1 cellular context compared by ENCODE assay signal in the genomic region with DNA sequence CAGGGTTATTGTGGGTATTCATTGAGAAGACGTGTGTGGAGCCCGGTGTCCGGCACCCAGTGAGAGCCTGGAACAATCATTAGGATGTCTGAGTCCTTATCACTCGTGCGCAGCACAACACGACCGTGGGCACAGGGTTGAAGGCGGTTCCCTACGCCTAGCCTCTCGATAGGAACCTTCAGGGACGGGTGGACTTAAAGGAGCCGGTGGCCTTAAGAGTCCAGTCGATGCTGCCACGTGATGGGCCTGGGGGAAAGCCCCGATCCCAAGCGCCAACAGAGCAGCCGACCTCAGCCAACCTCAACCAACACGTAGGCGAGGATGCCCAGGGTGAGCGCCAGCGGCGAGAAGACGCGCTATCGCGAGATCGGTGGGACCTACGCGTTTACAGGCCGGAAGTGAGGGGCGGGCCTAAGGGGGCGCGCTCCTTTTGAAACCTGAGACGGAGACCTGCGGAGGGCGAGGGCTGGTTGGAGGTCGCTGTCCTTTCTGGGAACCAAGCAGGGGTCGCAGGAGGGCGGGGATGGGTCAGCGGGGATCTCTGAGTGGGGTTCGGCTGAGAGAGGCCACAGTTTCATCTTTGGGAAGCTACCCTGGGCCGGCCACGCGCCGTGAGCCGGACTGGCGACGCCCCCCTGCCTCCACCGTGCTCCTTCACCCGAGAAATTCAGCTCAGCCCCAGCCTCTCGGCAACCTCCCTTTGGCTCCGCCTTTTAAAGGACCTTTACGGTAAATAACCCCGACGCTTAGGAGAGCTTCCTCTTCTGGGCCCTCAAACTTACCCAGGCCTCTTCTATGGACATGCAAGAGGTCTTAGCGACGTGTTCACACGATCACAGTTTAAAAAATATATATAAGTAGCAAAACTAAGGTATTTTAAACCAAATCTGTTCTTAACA.
A peak's percentile ranks its signal among the peaks of the same experiment; 100 is the strongest.
TF ChIP-seq lines count a peak whose summit lies in the region.

No MANE protein-coding gene starts in this region.

TF ChIP-seq in HEK293, 187 proteins besides CTCF, POLR2A, EP300 and RAD21 (continued from another document and continues in another):
- TF ChIP-seq, protein P1, sequence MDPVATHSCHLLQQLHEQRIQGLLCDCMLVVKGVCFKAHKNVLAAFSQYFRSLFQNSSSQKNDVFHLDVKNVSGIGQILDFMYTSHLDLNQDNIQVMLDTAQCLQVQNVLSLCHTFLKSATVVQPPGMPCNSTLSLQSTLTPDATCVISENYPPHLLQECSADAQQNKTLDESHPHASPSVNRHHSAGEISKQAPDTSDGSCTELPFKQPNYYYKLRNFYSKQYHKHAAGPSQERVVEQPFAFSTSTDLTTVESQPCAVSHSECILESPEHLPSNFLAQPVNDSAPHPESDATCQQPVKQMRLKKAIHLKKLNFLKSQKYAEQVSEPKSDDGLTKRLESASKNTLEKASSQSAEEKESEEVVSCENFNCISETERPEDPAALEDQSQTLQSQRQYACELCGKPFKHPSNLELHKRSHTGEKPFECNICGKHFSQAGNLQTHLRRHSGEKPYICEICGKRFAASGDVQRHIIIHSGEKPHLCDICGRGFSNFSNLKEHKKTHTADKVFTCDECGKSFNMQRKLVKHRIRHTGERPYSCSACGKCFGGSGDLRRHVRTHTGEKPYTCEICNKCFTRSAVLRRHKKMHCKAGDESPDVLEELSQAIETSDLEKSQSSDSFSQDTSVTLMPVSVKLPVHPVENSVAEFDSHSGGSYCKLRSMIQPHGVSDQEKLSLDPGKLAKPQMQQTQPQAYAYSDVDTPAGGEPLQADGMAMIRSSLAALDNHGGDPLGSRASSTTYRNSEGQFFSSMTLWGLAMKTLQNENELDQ (tag by site-specific recombination; IDR thresholded peaks at IDR 0.05; ENCODE audit: low read depth): no peak
- TF ChIP-seq ZNF521 (tag by site-specific recombination; IDR thresholded peaks at IDR 0.05) (no peak), PRDM1 (tag by site-specific recombination; IDR thresholded peaks at IDR 0.05) (no peak), SCRT1 (tag by site-specific recombination; IDR thresholded peaks at IDR 0.05; ENCODE audit: borderline replicate concordance) (no peak), ZNF571 (tag by site-specific recombination; IDR thresholded peaks at IDR 0.05) (no peak), ZNF24 (tag by site-specific recombination; IDR thresholded peaks at IDR 0.05) (no peak; the same call in 1 of the 2 replicates), ZNF660 (tag by site-specific recombination; IDR thresholded peaks at IDR 0.05) (no peak), ZNF423 (tag by site-specific recombination; IDR thresholded peaks at IDR 0.05) (no peak), ZNF138 (tag by site-specific recombination; IDR thresholded peaks at IDR 0.05; ENCODE audit: borderline replicate concordance) (no peak), GLI2 (tag by site-specific recombination; IDR thresholded peaks at IDR 0.05; ENCODE audit: borderline replicate concordance, low read depth) (no peak), ZNF843 (tag by site-specific recombination; IDR thresholded peaks at IDR 0.05) (0 out of 2 replicates have a peak, but pooled peaks have one; percentile 65), KLF10 (tag by site-specific recombination; IDR thresholded peaks at IDR 0.05) (peak; percentile 76; the same call in 1 of the 2 replicates), HOXA7 (CRISPR knock-in tag; IDR thresholded peaks at IDR 0.05; ENCODE audit: borderline replicate concordance) (no peak), ZFP41 (tag by site-specific recombination; IDR thresholded peaks at IDR 0.05; ENCODE audit: borderline replicate concordance) (no peak), GLIS2 (tag by site-specific recombination; IDR thresholded peaks at IDR 0.05) (peak; percentile 94), ZNF248 (tag by site-specific recombination; IDR thresholded peaks at IDR 0.05) (no peak), ZNF654 (tag by site-specific recombination; IDR thresholded peaks at IDR 0.05; ENCODE audit: low read depth) (no peak), SCRT2 (tag by site-specific recombination; IDR thresholded peaks at IDR 0.05) (peak; percentile 80), ZNF184 (tag by site-specific recombination; IDR thresholded peaks at IDR 0.05) (no peak), ZNF555 (tag by site-specific recombination; conservative IDR thresholded peaks at IDR 0.05) (no peak), RBAK (tag by site-specific recombination; IDR thresholded peaks at IDR 0.05) (no peak), ZNF416 (tag by site-specific recombination; IDR thresholded peaks at IDR 0.05) (no peak), ZNF596 (tag by site-specific recombination; IDR thresholded peaks at IDR 0.05) (no peak), HOXD13 (CRISPR knock-in tag; IDR thresholded peaks at IDR 0.05; ENCODE audit: borderline replicate concordance) (0 out of 2 replicates have a peak, but pooled peaks have one; percentile 34), ZNF354C (tag by site-specific recombination; IDR thresholded peaks at IDR 0.05; ENCODE audit: borderline replicate concordance, low read depth) (no peak), KLF9 (tag by site-specific recombination; IDR thresholded peaks at IDR 0.05; ENCODE audit: low read depth) (peak; percentile 86), ZNF548 (tag by site-specific recombination; IDR thresholded peaks at IDR 0.05) (no peak), YY2 (tag by site-specific recombination; IDR thresholded peaks at IDR 0.05) (no peak), ZNF37A (tag by site-specific recombination; IDR thresholded peaks at IDR 0.05) (no peak), ZNF202 (tag by site-specific recombination; IDR thresholded peaks at IDR 0.05; ENCODE audit: borderline replicate concordance) (no peak), KLF16 (tag by site-specific recombination; IDR thresholded peaks at IDR 0.05) (peak; percentile 95), ZNF560 (tag by site-specific recombination; IDR thresholded peaks at IDR 0.05; ENCODE audit: borderline replicate concordance) (no peak), ZNF530 (tag by site-specific recombination; IDR thresholded peaks at IDR 0.05; ENCODE audit: low read depth) (no peak), SP3 (tag by site-specific recombination; IDR thresholded peaks at IDR 0.05) (peak; percentile 68; the same call in 1 of the 2 replicates), ZNF114 (tag by site-specific recombination; IDR thresholded peaks at IDR 0.05) (no peak), ZNF324 (tag by site-specific recombination; IDR thresholded peaks at IDR 0.05) (no peak), ZBTB20 (tag by site-specific recombination; IDR thresholded peaks at IDR 0.05) (peak; percentile 84), ZNF2 (tag by site-specific recombination; IDR thresholded peaks at IDR 0.05) (no peak; the same call in 1 of the 2 replicates), ZNF223 (tag by site-specific recombination; IDR thresholded peaks at IDR 0.05) (no peak), ZNF175 (tag by site-specific recombination; IDR thresholded peaks at IDR 0.05) (no peak)
- TF ChIP-seq, protein P2, sequence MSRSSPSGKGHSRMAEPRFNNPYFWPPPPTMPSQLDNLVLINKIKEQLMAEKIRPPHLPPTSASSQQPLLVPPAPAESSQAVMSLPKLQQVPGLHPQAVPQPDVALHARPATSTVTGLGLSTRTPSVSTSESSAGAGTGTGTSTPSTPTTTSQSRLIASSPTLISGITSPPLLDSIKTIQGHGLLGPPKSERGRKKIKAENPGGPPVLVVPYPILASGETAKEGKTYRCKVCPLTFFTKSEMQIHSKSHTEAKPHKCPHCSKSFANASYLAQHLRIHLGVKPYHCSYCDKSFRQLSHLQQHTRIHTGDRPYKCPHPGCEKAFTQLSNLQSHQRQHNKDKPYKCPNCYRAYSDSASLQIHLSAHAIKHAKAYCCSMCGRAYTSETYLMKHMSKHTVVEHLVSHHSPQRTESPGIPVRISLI (tag by site-specific recombination; IDR thresholded peaks at IDR 0.05): no peak
- TF ChIP-seq, protein P3, sequence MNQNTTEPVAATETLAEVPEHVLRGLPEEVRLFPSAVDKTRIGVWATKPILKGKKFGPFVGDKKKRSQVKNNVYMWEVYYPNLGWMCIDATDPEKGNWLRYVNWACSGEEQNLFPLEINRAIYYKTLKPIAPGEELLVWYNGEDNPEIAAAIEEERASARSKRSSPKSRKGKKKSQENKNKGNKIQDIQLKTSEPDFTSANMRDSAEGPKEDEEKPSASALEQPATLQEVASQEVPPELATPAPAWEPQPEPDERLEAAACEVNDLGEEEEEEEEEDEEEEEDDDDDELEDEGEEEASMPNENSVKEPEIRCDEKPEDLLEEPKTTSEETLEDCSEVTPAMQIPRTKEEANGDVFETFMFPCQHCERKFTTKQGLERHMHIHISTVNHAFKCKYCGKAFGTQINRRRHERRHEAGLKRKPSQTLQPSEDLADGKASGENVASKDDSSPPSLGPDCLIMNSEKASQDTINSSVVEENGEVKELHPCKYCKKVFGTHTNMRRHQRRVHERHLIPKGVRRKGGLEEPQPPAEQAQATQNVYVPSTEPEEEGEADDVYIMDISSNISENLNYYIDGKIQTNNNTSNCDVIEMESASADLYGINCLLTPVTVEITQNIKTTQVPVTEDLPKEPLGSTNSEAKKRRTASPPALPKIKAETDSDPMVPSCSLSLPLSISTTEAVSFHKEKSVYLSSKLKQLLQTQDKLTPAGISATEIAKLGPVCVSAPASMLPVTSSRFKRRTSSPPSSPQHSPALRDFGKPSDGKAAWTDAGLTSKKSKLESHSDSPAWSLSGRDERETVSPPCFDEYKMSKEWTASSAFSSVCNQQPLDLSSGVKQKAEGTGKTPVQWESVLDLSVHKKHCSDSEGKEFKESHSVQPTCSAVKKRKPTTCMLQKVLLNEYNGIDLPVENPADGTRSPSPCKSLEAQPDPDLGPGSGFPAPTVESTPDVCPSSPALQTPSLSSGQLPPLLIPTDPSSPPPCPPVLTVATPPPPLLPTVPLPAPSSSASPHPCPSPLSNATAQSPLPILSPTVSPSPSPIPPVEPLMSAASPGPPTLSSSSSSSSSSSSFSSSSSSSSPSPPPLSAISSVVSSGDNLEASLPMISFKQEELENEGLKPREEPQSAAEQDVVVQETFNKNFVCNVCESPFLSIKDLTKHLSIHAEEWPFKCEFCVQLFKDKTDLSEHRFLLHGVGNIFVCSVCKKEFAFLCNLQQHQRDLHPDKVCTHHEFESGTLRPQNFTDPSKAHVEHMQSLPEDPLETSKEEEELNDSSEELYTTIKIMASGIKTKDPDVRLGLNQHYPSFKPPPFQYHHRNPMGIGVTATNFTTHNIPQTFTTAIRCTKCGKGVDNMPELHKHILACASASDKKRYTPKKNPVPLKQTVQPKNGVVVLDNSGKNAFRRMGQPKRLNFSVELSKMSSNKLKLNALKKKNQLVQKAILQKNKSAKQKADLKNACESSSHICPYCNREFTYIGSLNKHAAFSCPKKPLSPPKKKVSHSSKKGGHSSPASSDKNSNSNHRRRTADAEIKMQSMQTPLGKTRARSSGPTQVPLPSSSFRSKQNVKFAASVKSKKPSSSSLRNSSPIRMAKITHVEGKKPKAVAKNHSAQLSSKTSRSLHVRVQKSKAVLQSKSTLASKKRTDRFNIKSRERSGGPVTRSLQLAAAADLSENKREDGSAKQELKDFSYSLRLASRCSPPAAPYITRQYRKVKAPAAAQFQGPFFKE (tag by site-specific recombination; IDR thresholded peaks at IDR 0.05; ENCODE audit: borderline replicate concordance): no peak
- TF ChIP-seq, protein P4, sequence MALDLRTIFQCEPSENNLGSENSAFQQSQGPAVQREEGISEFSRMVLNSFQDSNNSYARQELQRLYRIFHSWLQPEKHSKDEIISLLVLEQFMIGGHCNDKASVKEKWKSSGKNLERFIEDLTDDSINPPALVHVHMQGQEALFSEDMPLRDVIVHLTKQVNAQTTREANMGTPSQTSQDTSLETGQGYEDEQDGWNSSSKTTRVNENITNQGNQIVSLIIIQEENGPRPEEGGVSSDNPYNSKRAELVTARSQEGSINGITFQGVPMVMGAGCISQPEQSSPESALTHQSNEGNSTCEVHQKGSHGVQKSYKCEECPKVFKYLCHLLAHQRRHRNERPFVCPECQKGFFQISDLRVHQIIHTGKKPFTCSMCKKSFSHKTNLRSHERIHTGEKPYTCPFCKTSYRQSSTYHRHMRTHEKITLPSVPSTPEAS (tag by site-specific recombination; IDR thresholded peaks at IDR 0.05): no peak
- TF ChIP-seq, protein P5, sequence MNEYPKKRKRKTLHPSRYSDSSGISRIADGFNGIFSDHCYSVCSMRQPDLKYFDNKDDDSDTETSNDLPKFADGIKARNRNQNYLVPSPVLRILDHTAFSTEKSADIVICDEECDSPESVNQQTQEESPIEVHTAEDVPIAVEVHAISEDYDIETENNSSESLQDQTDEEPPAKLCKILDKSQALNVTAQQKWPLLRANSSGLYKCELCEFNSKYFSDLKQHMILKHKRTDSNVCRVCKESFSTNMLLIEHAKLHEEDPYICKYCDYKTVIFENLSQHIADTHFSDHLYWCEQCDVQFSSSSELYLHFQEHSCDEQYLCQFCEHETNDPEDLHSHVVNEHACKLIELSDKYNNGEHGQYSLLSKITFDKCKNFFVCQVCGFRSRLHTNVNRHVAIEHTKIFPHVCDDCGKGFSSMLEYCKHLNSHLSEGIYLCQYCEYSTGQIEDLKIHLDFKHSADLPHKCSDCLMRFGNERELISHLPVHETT (tag by site-specific recombination; IDR thresholded peaks at IDR 0.05): no peak
- TF ChIP-seq, protein P6, sequence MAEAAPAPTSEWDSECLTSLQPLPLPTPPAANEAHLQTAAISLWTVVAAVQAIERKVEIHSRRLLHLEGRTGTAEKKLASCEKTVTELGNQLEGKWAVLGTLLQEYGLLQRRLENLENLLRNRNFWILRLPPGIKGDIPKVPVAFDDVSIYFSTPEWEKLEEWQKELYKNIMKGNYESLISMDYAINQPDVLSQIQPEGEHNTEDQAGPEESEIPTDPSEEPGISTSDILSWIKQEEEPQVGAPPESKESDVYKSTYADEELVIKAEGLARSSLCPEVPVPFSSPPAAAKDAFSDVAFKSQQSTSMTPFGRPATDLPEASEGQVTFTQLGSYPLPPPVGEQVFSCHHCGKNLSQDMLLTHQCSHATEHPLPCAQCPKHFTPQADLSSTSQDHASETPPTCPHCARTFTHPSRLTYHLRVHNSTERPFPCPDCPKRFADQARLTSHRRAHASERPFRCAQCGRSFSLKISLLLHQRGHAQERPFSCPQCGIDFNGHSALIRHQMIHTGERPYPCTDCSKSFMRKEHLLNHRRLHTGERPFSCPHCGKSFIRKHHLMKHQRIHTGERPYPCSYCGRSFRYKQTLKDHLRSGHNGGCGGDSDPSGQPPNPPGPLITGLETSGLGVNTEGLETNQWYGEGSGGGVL (tag by site-specific recombination; IDR thresholded peaks at IDR 0.05): 0 out of 2 replicates have a peak, but pooled peaks have one; percentile 32
- TF ChIP-seq, protein P7, sequence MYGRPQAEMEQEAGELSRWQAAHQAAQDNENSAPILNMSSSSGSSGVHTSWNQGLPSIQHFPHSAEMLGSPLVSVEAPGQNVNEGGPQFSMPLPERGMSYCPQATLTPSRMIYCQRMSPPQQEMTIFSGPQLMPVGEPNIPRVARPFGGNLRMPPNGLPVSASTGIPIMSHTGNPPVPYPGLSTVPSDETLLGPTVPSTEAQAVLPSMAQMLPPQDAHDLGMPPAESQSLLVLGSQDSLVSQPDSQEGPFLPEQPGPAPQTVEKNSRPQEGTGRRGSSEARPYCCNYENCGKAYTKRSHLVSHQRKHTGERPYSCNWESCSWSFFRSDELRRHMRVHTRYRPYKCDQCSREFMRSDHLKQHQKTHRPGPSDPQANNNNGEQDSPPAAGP (tag by site-specific recombination; IDR thresholded peaks at IDR 0.05): peak; percentile 74; the same call in 1 of the 2 replicates
- TF ChIP-seq, protein P8, sequence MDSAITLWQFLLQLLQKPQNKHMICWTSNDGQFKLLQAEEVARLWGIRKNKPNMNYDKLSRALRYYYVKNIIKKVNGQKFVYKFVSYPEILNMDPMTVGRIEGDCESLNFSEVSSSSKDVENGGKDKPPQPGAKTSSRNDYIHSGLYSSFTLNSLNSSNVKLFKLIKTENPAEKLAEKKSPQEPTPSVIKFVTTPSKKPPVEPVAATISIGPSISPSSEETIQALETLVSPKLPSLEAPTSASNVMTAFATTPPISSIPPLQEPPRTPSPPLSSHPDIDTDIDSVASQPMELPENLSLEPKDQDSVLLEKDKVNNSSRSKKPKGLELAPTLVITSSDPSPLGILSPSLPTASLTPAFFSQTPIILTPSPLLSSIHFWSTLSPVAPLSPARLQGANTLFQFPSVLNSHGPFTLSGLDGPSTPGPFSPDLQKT (IDR thresholded peaks at IDR 0.05; ENCODE audit: borderline replicate concordance, low read depth, low read length): peak; percentile 96
